21 cellular contexts compared by ENCODE assay signal in genomic region chr17:75572713-75573539, GRCh38. TPM values are rescaled to one million over a fixed set of nuclear protein-coding genes. Genes with fewer than 3 reads are reported as not detected.
DNase-seq lines count a peak whose midpoint lies in the region; ATAC-seq, FAIRE-seq and TF ChIP-seq lines count a peak whose summit lies in the region.
"Had no signal": no experiment of that assay in that cellular context is flagged by ENCODE, and none has a peak within 500 bp of the region (broad histone marks: within the 10 kb centered on the region; RNA-seq: fewer than 3 reads in every experiment).

No MANE protein-coding gene starts in this region.

- FAIRE-seq in HepG2 (lab: Jason Lieb, UNC), result no peak
- FAIRE-seq: A549, GM19239, H1 had no signal

- no peak overlapping the region for H2AK9ac ChIP-seq in IMR-90 (replicated peaks; ENCODE audit: low read depth, low read length, poor library complexity)

- no peaks in the 10 kb centered on the region for H3K27me3 Mint-ChIP-seq in dendritic cell treated with granulocyte-macrophage colony-stimulating factor and Interleukin-4, amounts not matched to agents 40 ng/mL and 50 ng/mL, for 4 days
- H3K27me3 Mint-ChIP-seq in type B pancreatic cell, result no peaks in the 10 kb centered on the region
- no peaks in the 10 kb centered on the region for H3K27me3 Mint-ChIP-seq in stimulated activated naive B cell treated with anti-CD40 and anti-IgM and Interleukin-4, amounts not matched to agents 10 μg/mL and 1 μg/mL and 100 μg/mL, for 72 hours
- H3K27me3 Mint-ChIP-seq: B cell had no signal

- no peak for TF ChIP-seq EP300 in HepG2 (IDR thresholded peaks at IDR 0.05; ENCODE audit: low read depth in 2 of 2, low read length in 2 of 2)
- no peak for TF ChIP-seq EP300 in HepG2 (CRISPR knock-in tag; IDR thresholded peaks at IDR 0.05; ENCODE audit: borderline replicate concordance)

- ATAC-seq in IMR-90 (ENCODE audit: low read depth) (no peak), HepG2 (no peak), HG03139 (IDR thresholded peaks at IDR 0.05; ENCODE audit: unreplicated experiment) (no peak)
- ATAC-seq in stimulated activated naive B cell treated with anti-CD40 and anti-IgM and Interleukin-4, amounts not matched to agents 10 μg/mL and 1 μg/mL and 100 μg/mL, for 72 hours (replicated peaks), result no peak

- H4K5ac ChIP-seq in IMR-90 (ENCODE audit: low read depth, low read length), result no peak overlapping the region

- H3K79me1 ChIP-seq in IMR-90 (ENCODE audit: low read depth in 1 of 2, low read length in 2 of 2), result no peaks in the 10 kb centered on the region

- no peak for TF ChIP-seq CTCF in IMR-90 (conservative IDR thresholded peaks at IDR 0.05; ENCODE audit: low read depth, low read length)
- no peak for TF ChIP-seq CTCF in HepG2 (CRISPR knock-in tag; IDR thresholded peaks at IDR 0.05)
- TF ChIP-seq CTCF in type B pancreatic cell (conservative IDR thresholded peaks at IDR 0.05), result no peak

- H3K18ac ChIP-seq in IMR-90 (ENCODE audit: low read depth, low read length), result no peak overlapping the region

- H3K4me1 ChIP-seq in IMR-90 (ENCODE audit: control insufficient read depth, insufficient read depth, low read length) (no peaks in the 10 kb centered on the region), HepG2 (ENCODE audit: insufficient read depth, low read length) (peaks cover 25% of the 10 kb centered on the region)
- H3K4me1 ChIP-seq: A549 had no signal

- in situ Hi-C loops in IMR-90 (cut with MboI; ENCODE audit: low sequenced_read_pairs) (no loop called here), HepG2 (cut with HindIII; ENCODE audit: extremely low pct_ligation_motif_present, low pct_unique_long_range_greater_than_20kb) (no loop called here)

- peak overlapping the region; percentile 51 for H2AFZ ChIP-seq in IMR-90 (replicated peaks; ENCODE audit: low read length, poor library complexity)
- no peak overlapping the region for H2AFZ ChIP-seq in HepG2 (ENCODE audit: low read length)

- H3K4me2 ChIP-seq in IMR-90 (ENCODE audit: low read depth, low read length) (no peak overlapping the region), HepG2 (ENCODE audit: low read depth, low read length) (no peak overlapping the region)
- H3K4me2 ChIP-seq: A549 had no signal

- H4K8ac ChIP-seq in IMR-90 (ENCODE audit: low read depth in 2 of 2, low read length in 2 of 2), result no peak overlapping the region

- no peak overlapping the region for H3K23ac ChIP-seq in IMR-90 (ENCODE audit: low read depth, low read length)

- peaks cover 18% of the 10 kb centered on the region; the same call in 1 of the 2 replicates for H3K27me3 ChIP-seq in IMR-90 (ENCODE audit: control insufficient read depth, insufficient read depth, low read length)
- no peaks in the 10 kb centered on the region for H3K27me3 ChIP-seq in HepG2 (ENCODE audit: control insufficient read depth in 1 of 2, insufficient read depth in 2 of 2, low read length in 2 of 2)
- H3K27me3 ChIP-seq: Peyer's patch had no signal

- CTCF ChIA-PET in IMR-90 (lab: Yijun Ruan, JAX), result interaction anchor here (0.7 kb wide), 1 partner anchor 177 kb away, joined by 5 read pairs; no protein-coding TSS in a partner anchor
- CTCF ChIA-PET in HepG2 (lab: Yijun Ruan, JAX; ENCODE audit: low intra/inter-chr PET ratio, low total read pairs), result no interaction called here

- no peak overlapping the region for H2AK5ac ChIP-seq in IMR-90 (ENCODE audit: low read depth, low read length)

- H2BK120ac ChIP-seq in IMR-90 (ENCODE audit: low read depth, low read length), result no peak overlapping the region

- H2BK5ac ChIP-seq in IMR-90 (ENCODE audit: low read depth, low read length, poor library complexity, severe bottlenecking), result no peak overlapping the region

- TF ChIP-seq POLR2A in IMR-90 (IDR thresholded peaks at IDR 0.05; ENCODE audit: low read depth, low read length) (no peak), HepG2 (IDR thresholded peaks at IDR 0.05; ENCODE audit: insufficient read depth in 1 of 2, low read depth in 2 of 2, low read length in 2 of 2) (no peak)

- H3K9me3 ChIP-seq in IMR-90 (ENCODE audit: control insufficient read depth, insufficient read depth, low read length) (no peaks in the 10 kb centered on the region), HepG2 (ENCODE audit: low read length) (no peaks in the 10 kb centered on the region)
- H3K9me3 ChIP-seq: A549, Peyer's patch had no signal

- H3K4me3 Mint-ChIP-seq in dendritic cell treated with granulocyte-macrophage colony-stimulating factor and Interleukin-4, amounts not matched to agents 40 ng/mL and 50 ng/mL, for 4 days, result no peak overlapping the region
- H3K4me3 Mint-ChIP-seq in type B pancreatic cell, result no peak overlapping the region
- no peak overlapping the region for H3K4me3 Mint-ChIP-seq in stimulated activated naive B cell treated with anti-CD40 and anti-IgM and Interleukin-4, amounts not matched to agents 10 μg/mL and 1 μg/mL and 100 μg/mL, for 72 hours

- no peak overlapping the region for H3K9ac ChIP-seq in IMR-90 (ENCODE audit: low read depth, low read length)
- no peak overlapping the region for H3K9ac ChIP-seq in HepG2 (ENCODE audit: insufficient read depth, low read depth, low read length)

- H3K79me2 ChIP-seq in HepG2 (ENCODE audit: insufficient read depth, low read length), result no peaks in the 10 kb centered on the region

- POLR2A ChIA-PET in IMR-90 (lab: Charles Lee; ENCODE audit: unreplicated experiment) (no interaction called here), HepG2 (lab: Yijun Ruan, JAX) (no interaction called here)

- dilution Hi-C loops in IMR-90 (cut with HindIII; ENCODE audit: low sequenced_read_pairs, unreplicated experiment), result no loop called here

- H3K36me3 Mint-ChIP-seq in dendritic cell treated with granulocyte-macrophage colony-stimulating factor and Interleukin-4, amounts not matched to agents 40 ng/mL and 50 ng/mL, for 4 days (ENCODE audit: low read depth), result no peaks in the 10 kb centered on the region
- no peaks in the 10 kb centered on the region for H3K36me3 Mint-ChIP-seq in type B pancreatic cell
- H3K36me3 Mint-ChIP-seq in stimulated activated naive B cell treated with anti-CD40 and anti-IgM and Interleukin-4, amounts not matched to agents 10 μg/mL and 1 μg/mL and 100 μg/mL, for 72 hours, result peaks cover 9 to 16% of the 10 kb centered on the region in 2 donors

- H3K56ac ChIP-seq in IMR-90 (ENCODE audit: extremely low read depth, insufficient read depth, low read length), result no peak overlapping the region

- H3K27ac Mint-ChIP-seq in dendritic cell treated with granulocyte-macrophage colony-stimulating factor and Interleukin-4, amounts not matched to agents 40 ng/mL and 50 ng/mL, for 4 days, result peak overlapping the region; percentile 97
- H3K27ac Mint-ChIP-seq in type B pancreatic cell, result peak overlapping the region; percentile 39
- H3K27ac Mint-ChIP-seq in stimulated activated naive B cell treated with anti-CD40 and anti-IgM and Interleukin-4, amounts not matched to agents 10 μg/mL and 1 μg/mL and 100 μg/mL, for 72 hours, result no peak overlapping the region

- intact Hi-C loops in IMR-90 (cut with micrococcal nuclease), result no loop called here
- intact Hi-C loops in dendritic cell treated with granulocyte-macrophage colony-stimulating factor and Interleukin-4, amounts not matched to agents 40 ng/mL and 50 ng/mL, for 4 days (cut with micrococcal nuclease), result no loop called here
- intact Hi-C loops in HepG2 (cut with micrococcal nuclease; ENCODE audit: unreplicated experiment), result no loop called here

- H4K20me1 ChIP-seq in IMR-90 (ENCODE audit: insufficient read depth, low read length), result no peaks in the 10 kb centered on the region
- H4K20me1 ChIP-seq in HepG2 (ENCODE audit: insufficient read depth, low read length), result no peaks in the 10 kb centered on the region

- H2BK20ac ChIP-seq in IMR-90 (ENCODE audit: low read depth, low read length), result no peak overlapping the region

- no peak overlapping the region for H2BK15ac ChIP-seq in IMR-90 (ENCODE audit: low read depth, low read length)

- no peak overlapping the region for H3K14ac ChIP-seq in IMR-90 (replicated peaks; ENCODE audit: low read depth, low read length)

- peaks cover 26% of the 10 kb centered on the region for H3K4me1 Mint-ChIP-seq in dendritic cell treated with granulocyte-macrophage colony-stimulating factor and Interleukin-4, amounts not matched to agents 40 ng/mL and 50 ng/mL, for 4 days (ENCODE audit: low read depth)
- no peaks in the 10 kb centered on the region for H3K4me1 Mint-ChIP-seq in type B pancreatic cell (ENCODE audit: unreplicated experiment)
- peaks cover 10 to 20% of the 10 kb centered on the region in 2 donors for H3K4me1 Mint-ChIP-seq in stimulated activated naive B cell treated with anti-CD40 and anti-IgM and Interleukin-4, amounts not matched to agents 10 μg/mL and 1 μg/mL and 100 μg/mL, for 72 hours

- H3K4me3 ChIP-seq in IMR-90 (ENCODE audit: insufficient read depth, low read depth, low read length) (no peak overlapping the region), HepG2 (replicated peaks in 1 of 3; ENCODE audit: insufficient read depth in 1 of 3, low read depth in 2 of 3, low read length in 3 of 3) (no peak overlapping the region)
- H3K4me3 ChIP-seq: A549, Peyer's patch had no signal

- BruUV-seq in IMR-90 (replicated peaks; lab: Mats Ljungman, UMichigan), result no TSS peak
- BruUV-seq in HepG2 (replicated peaks; lab: Mats Ljungman, UMichigan), result no TSS peak

- no peak overlapping the region for H3K27ac ChIP-seq in IMR-90 (ENCODE audit: insufficient read depth, low read length)
- no peak overlapping the region for H3K27ac ChIP-seq in HepG2 (ENCODE audit: extremely low read length, insufficient read depth, low read length)
- H3K27ac ChIP-seq: A549, Peyer's patch had no signal

- WGBS in IMR-90 (ENCODE audit: extremely low coverage in 2 of 2, insufficient read length in 1 of 2), 2 experiments, result 87% methylated on average over 23 of the region's 39 CpGs; no CpG with 5 or more reads in 1 of the 2 experiments
- 97% methylated on average over 39 of the region's 39 CpGs for WGBS in HepG2 (ENCODE audit: low lambda C conversion rate)

- no peaks in the 10 kb centered on the region for H3K9me3 Mint-ChIP-seq in dendritic cell treated with granulocyte-macrophage colony-stimulating factor and Interleukin-4, amounts not matched to agents 40 ng/mL and 50 ng/mL, for 4 days
- no peaks in the 10 kb centered on the region for H3K9me3 Mint-ChIP-seq in type B pancreatic cell
- H3K9me3 Mint-ChIP-seq in stimulated activated naive B cell treated with anti-CD40 and anti-IgM and Interleukin-4, amounts not matched to agents 10 μg/mL and 1 μg/mL and 100 μg/mL, for 72 hours, result no peaks in the 10 kb centered on the region

- no peaks in the 10 kb centered on the region for H3K9me1 ChIP-seq in IMR-90 (ENCODE audit: insufficient read depth, low read length)

- no peak for DNase-seq in IMR-90
- DNase-seq in HepG2 (ENCODE audit: low spot score), result no peak
- DNase-seq in type B pancreatic cell (ENCODE audit: extremely low spot score, unreplicated experiment), result no peak
- no peak for DNase-seq in pons (ENCODE audit: low spot score)
- DNase-seq in stimulated activated naive B cell treated with anti-CD40 and anti-IgM and Interleukin-4, amounts not matched to agents 10 μg/mL and 1 μg/mL and 100 μg/mL, for 72 hours, result no peak
- DNase-seq: EL, GF-D8, Kasumi-1, NCI-H1694, NCI-H2081, NCI-H2171, NCI-H345, NCI-H524, NCI-H82, Peyer's patch had no signal

- no peak overlapping the region for H4K91ac ChIP-seq in IMR-90 (ENCODE audit: insufficient read depth, low read depth, low read length)

- TF ChIP-seq RAD21 in IMR-90 (IDR thresholded peaks at IDR 0.05; ENCODE audit: low read length), result no peak
- no peak for TF ChIP-seq RAD21 in HepG2 (CRISPR knock-in tag; IDR thresholded peaks at IDR 0.05)

- no peak overlapping the region for H3K4ac ChIP-seq in IMR-90 (ENCODE audit: low read depth, low read length)

- H3K36me3 ChIP-seq in IMR-90 (ENCODE audit: control insufficient read depth, insufficient read depth, low read length) (no peaks in the 10 kb centered on the region), HepG2 (replicated peaks in 1 of 2; ENCODE audit: control insufficient read depth in 1 of 2, insufficient read depth in 2 of 2, low read length in 2 of 2) (peaks cover 13 to 24% of the 10 kb centered on the region in 2 experiments; a peak in 4 of 5 replicates)

RNA-seq across cellular contexts. Expression of gene MYO15B, which starts 14.7 kb away (rescaled TPM):
- total RNA-seq in IMR-90 (2012; rRNA removed) (0.18 TPM in 1 of 2 replicates, not detected in the other), HepG2 (2016; rRNA removed; fragmentation: Illumina TruSeq; extraction: Trizol) (1.9 and 2.8 TPM in 2 replicates), type B pancreatic cell (ENCODE audit: low replicate concordance) (48.2 and 49.0 TPM in 2 replicates)
- polyA plus RNA-seq in IMR-90 (2012; rRNA removed) (0.43 and 0.65 TPM in 2 replicates), HepG2 (2011; rRNA removed) (8.1 and 11.2 TPM in 2 replicates)
- 0.06 and 0.22 TPM in 2 replicates for polyA plus RNA-seq in IMR-90 (2012; cell fraction: cytosol; rRNA removed)
- 6.8 and 8.7 TPM in 2 replicates for polyA plus RNA-seq in IMR-90 (2012; cell fraction: nucleus; rRNA removed; ENCODE audit: low replicate concordance)
- 0.61 and 0.79 TPM in 2 replicates for total RNA-seq in HepG2 (2016; cell fraction: cytosol; rRNA removed; fragmentation: Illumina TruSeq; extraction: Trizol; ENCODE audit: low read depth)
- total RNA-seq in HepG2 (2016; cell fraction: insoluble cytoplasmic fraction; rRNA removed; fragmentation: Illumina TruSeq; extraction: Trizol), result 1.1 and 2.7 TPM in 2 replicates
- total RNA-seq in HepG2 (2016; cell fraction: membrane; rRNA removed; fragmentation: Illumina TruSeq; extraction: Trizol), result 0.83 and 1.2 TPM in 2 replicates
- 3.0 and 3.8 TPM in 2 replicates for total RNA-seq in HepG2 (2016; cell fraction: nucleus; rRNA removed; fragmentation: Illumina TruSeq; extraction: Trizol)
- 1.6 and 2.5 TPM in 2 replicates for polyA plus RNA-seq in HepG2 (2011; cell fraction: cytosol; rRNA removed)
- 122 and 144 TPM in 2 replicates for polyA plus RNA-seq in HepG2 (2011; cell fraction: nucleus; rRNA removed)
- polyA plus RNA-seq in HepG2 (2012), result 9.5 and 12.7 TPM in 2 replicates
- polyA plus RNA-seq in HepG2 (2016; cell fraction: cytosol; fragmentation: Illumina TruSeq; extraction: Trizol; ENCODE audit: low read depth), result 0.53 and 1.00 TPM in 2 replicates
- 0.63 and 1.4 TPM in 2 replicates for polyA plus RNA-seq in HepG2 (2016; cell fraction: insoluble cytoplasmic fraction; fragmentation: Illumina TruSeq; extraction: Trizol; ENCODE audit: low read depth)
- polyA plus RNA-seq in HepG2 (2016; cell fraction: membrane; fragmentation: Illumina TruSeq; extraction: Trizol; ENCODE audit: low read depth), result 0.49 and 0.86 TPM in 2 replicates
- 12.0 and 13.6 TPM in 2 replicates for polyA plus RNA-seq in HepG2 (2016; cell fraction: nucleus; fragmentation: Illumina TruSeq; extraction: Trizol; ENCODE audit: insufficient read depth, low read depth)
- polyA minus RNA-seq in HepG2 (2011; rRNA and poly(A)+ RNA removed; ENCODE audit: low replicate concordance), result 7.2 and 13.2 TPM in 2 replicates
- polyA minus RNA-seq in HepG2 (2011; cell fraction: cytosol; rRNA and poly(A)+ RNA removed), result 3.0 and 6.8 TPM in 2 replicates
- 16.5 and 25.7 TPM in 2 replicates for polyA minus RNA-seq in HepG2 (2011; cell fraction: nucleus; rRNA and poly(A)+ RNA removed)

RNA-seq across cellular contexts. Expression of gene LLGL2, which starts 47.4 kb away (rescaled TPM):
- total RNA-seq in IMR-90 (2012; rRNA removed) (0.54 and 0.56 TPM in 2 replicates), HepG2 (2016; rRNA removed; fragmentation: Illumina TruSeq; extraction: Trizol) (53.9 and 86.7 TPM in 2 replicates), type B pancreatic cell (ENCODE audit: low replicate concordance) (90.6 and 226 TPM in 2 replicates)
- polyA plus RNA-seq in IMR-90 (2012; rRNA removed) (0.53 and 0.72 TPM in 2 replicates), HepG2 (2011; rRNA removed) (83.0 and 109 TPM in 2 replicates)
- polyA plus RNA-seq in IMR-90 (2012; cell fraction: cytosol; rRNA removed), result 1.2 and 1.6 TPM in 2 replicates
- polyA plus RNA-seq in IMR-90 (2012; cell fraction: nucleus; rRNA removed; ENCODE audit: low replicate concordance), result 2.0 and 4.5 TPM in 2 replicates
- total RNA-seq in HepG2 (2016; cell fraction: cytosol; rRNA removed; fragmentation: Illumina TruSeq; extraction: Trizol; ENCODE audit: low read depth), result 27.2 and 32.8 TPM in 2 replicates
- total RNA-seq in HepG2 (2016; cell fraction: insoluble cytoplasmic fraction; rRNA removed; fragmentation: Illumina TruSeq; extraction: Trizol), result 51.9 and 87.2 TPM in 2 replicates
- total RNA-seq in HepG2 (2016; cell fraction: membrane; rRNA removed; fragmentation: Illumina TruSeq; extraction: Trizol), result 45.8 and 50.7 TPM in 2 replicates
- total RNA-seq in HepG2 (2016; cell fraction: nucleus; rRNA removed; fragmentation: Illumina TruSeq; extraction: Trizol), result 72.1 and 85.8 TPM in 2 replicates
- polyA plus RNA-seq in HepG2 (2011; cell fraction: cytosol; rRNA removed), result 40.2 and 67.1 TPM in 2 replicates
- polyA plus RNA-seq in HepG2 (2011; cell fraction: nucleus; rRNA removed), result 384 and 448 TPM in 2 replicates
- 33.3 and 59.5 TPM in 2 replicates for polyA plus RNA-seq in HepG2 (2012)
- 23.2 and 28.1 TPM in 2 replicates for polyA plus RNA-seq in HepG2 (2016; cell fraction: cytosol; fragmentation: Illumina TruSeq; extraction: Trizol; ENCODE audit: low read depth)
- polyA plus RNA-seq in HepG2 (2016; cell fraction: insoluble cytoplasmic fraction; fragmentation: Illumina TruSeq; extraction: Trizol; ENCODE audit: low read depth), result 41.6 and 52.9 TPM in 2 replicates
- polyA plus RNA-seq in HepG2 (2016; cell fraction: membrane; fragmentation: Illumina TruSeq; extraction: Trizol; ENCODE audit: low read depth), result 32.5 and 33.0 TPM in 2 replicates
- 204 and 230 TPM in 2 replicates for polyA plus RNA-seq in HepG2 (2016; cell fraction: nucleus; fragmentation: Illumina TruSeq; extraction: Trizol; ENCODE audit: insufficient read depth, low read depth)
- polyA minus RNA-seq in HepG2 (2011; rRNA and poly(A)+ RNA removed; ENCODE audit: low replicate concordance), result 30.9 and 126 TPM in 2 replicates
- polyA minus RNA-seq in HepG2 (2011; cell fraction: cytosol; rRNA and poly(A)+ RNA removed), result 30.6 and 31.7 TPM in 2 replicates
- polyA minus RNA-seq in HepG2 (2011; cell fraction: nucleus; rRNA and poly(A)+ RNA removed), result 79.4 and 86.0 TPM in 2 replicates

RNA-seq across cellular contexts. Expression of gene TSEN54, which starts 56.6 kb away (rescaled TPM):
- total RNA-seq in IMR-90 (2012; rRNA removed) (6.4 and 7.2 TPM in 2 replicates), HepG2 (2016; rRNA removed; fragmentation: Illumina TruSeq; extraction: Trizol) (43.6 and 62.9 TPM in 2 replicates), type B pancreatic cell (ENCODE audit: low replicate concordance) (28.4 and 41.0 TPM in 2 replicates)
- polyA plus RNA-seq in IMR-90 (2012; rRNA removed) (14.9 and 16.2 TPM in 2 replicates), HepG2 (2011; rRNA removed) (63.3 and 64.4 TPM in 2 replicates)
- polyA plus RNA-seq in IMR-90 (2012; cell fraction: cytosol; rRNA removed), result 9.8 and 14.7 TPM in 2 replicates
- polyA plus RNA-seq in IMR-90 (2012; cell fraction: nucleus; rRNA removed; ENCODE audit: low replicate concordance), result 37.4 and 62.8 TPM in 2 replicates
- total RNA-seq in HepG2 (2016; cell fraction: cytosol; rRNA removed; fragmentation: Illumina TruSeq; extraction: Trizol; ENCODE audit: low read depth), result 20.6 and 23.0 TPM in 2 replicates
- total RNA-seq in HepG2 (2016; cell fraction: insoluble cytoplasmic fraction; rRNA removed; fragmentation: Illumina TruSeq; extraction: Trizol), result 44.0 and 64.1 TPM in 2 replicates
- 44.5 and 45.0 TPM in 2 replicates for total RNA-seq in HepG2 (2016; cell fraction: membrane; rRNA removed; fragmentation: Illumina TruSeq; extraction: Trizol)
- 39.9 and 48.4 TPM in 2 replicates for total RNA-seq in HepG2 (2016; cell fraction: nucleus; rRNA removed; fragmentation: Illumina TruSeq; extraction: Trizol)
- polyA plus RNA-seq in HepG2 (2011; cell fraction: cytosol; rRNA removed), result 36.2 and 47.1 TPM in 2 replicates
- 87.7 and 89.1 TPM in 2 replicates for polyA plus RNA-seq in HepG2 (2011; cell fraction: nucleus; rRNA removed)
- polyA plus RNA-seq in HepG2 (2012), result 22.1 and 34.4 TPM in 2 replicates
- polyA plus RNA-seq in HepG2 (2016; cell fraction: cytosol; fragmentation: Illumina TruSeq; extraction: Trizol; ENCODE audit: low read depth), result 20.4 and 20.5 TPM in 2 replicates
- polyA plus RNA-seq in HepG2 (2016; cell fraction: insoluble cytoplasmic fraction; fragmentation: Illumina TruSeq; extraction: Trizol; ENCODE audit: low read depth), result 37.7 and 50.5 TPM in 2 replicates
- polyA plus RNA-seq in HepG2 (2016; cell fraction: membrane; fragmentation: Illumina TruSeq; extraction: Trizol; ENCODE audit: low read depth), result 30.9 and 35.9 TPM in 2 replicates
- 108 and 110 TPM in 2 replicates for polyA plus RNA-seq in HepG2 (2016; cell fraction: nucleus; fragmentation: Illumina TruSeq; extraction: Trizol; ENCODE audit: insufficient read depth, low read depth)
- polyA minus RNA-seq in HepG2 (2011; rRNA and poly(A)+ RNA removed; ENCODE audit: low replicate concordance), result 56.0 and 95.0 TPM in 2 replicates
- 11.3 and 14.0 TPM in 2 replicates for polyA minus RNA-seq in HepG2 (2011; cell fraction: cytosol; rRNA and poly(A)+ RNA removed)
- 13.9 and 15.5 TPM in 2 replicates for polyA minus RNA-seq in HepG2 (2011; cell fraction: nucleus; rRNA and poly(A)+ RNA removed)

RNA-seq across cellular contexts. Expression of gene CASKIN2, which starts 57.6 kb away (rescaled TPM):
- total RNA-seq in IMR-90 (2012; rRNA removed) (2.2 and 2.9 TPM in 2 replicates), HepG2 (2016; rRNA removed; fragmentation: Illumina TruSeq; extraction: Trizol) (5.2 and 10.6 TPM in 2 replicates), type B pancreatic cell (ENCODE audit: low replicate concordance) (29.5 and 31.2 TPM in 2 replicates)
- polyA plus RNA-seq in IMR-90 (2012; rRNA removed) (6.9 and 7.5 TPM in 2 replicates), HepG2 (2011; rRNA removed) (6.8 and 7.8 TPM in 2 replicates)
- polyA plus RNA-seq in IMR-90 (2012; cell fraction: cytosol; rRNA removed), result 4.7 and 6.3 TPM in 2 replicates
- polyA plus RNA-seq in IMR-90 (2012; cell fraction: nucleus; rRNA removed; ENCODE audit: low replicate concordance), result 17.2 and 50.6 TPM in 2 replicates
- 1.5 and 1.8 TPM in 2 replicates for total RNA-seq in HepG2 (2016; cell fraction: cytosol; rRNA removed; fragmentation: Illumina TruSeq; extraction: Trizol; ENCODE audit: low read depth)
- total RNA-seq in HepG2 (2016; cell fraction: insoluble cytoplasmic fraction; rRNA removed; fragmentation: Illumina TruSeq; extraction: Trizol), result 4.9 and 7.5 TPM in 2 replicates
- 3.4 and 4.1 TPM in 2 replicates for total RNA-seq in HepG2 (2016; cell fraction: membrane; rRNA removed; fragmentation: Illumina TruSeq; extraction: Trizol)
- total RNA-seq in HepG2 (2016; cell fraction: nucleus; rRNA removed; fragmentation: Illumina TruSeq; extraction: Trizol), result 6.8 and 8.0 TPM in 2 replicates
- polyA plus RNA-seq in HepG2 (2011; cell fraction: cytosol; rRNA removed), result 1.9 and 2.2 TPM in 2 replicates
- 23.6 and 26.5 TPM in 2 replicates for polyA plus RNA-seq in HepG2 (2011; cell fraction: nucleus; rRNA removed)
- polyA plus RNA-seq in HepG2 (2012), result 6.2 and 9.6 TPM in 2 replicates
- 0.61 and 0.68 TPM in 2 replicates for polyA plus RNA-seq in HepG2 (2016; cell fraction: cytosol; fragmentation: Illumina TruSeq; extraction: Trizol; ENCODE audit: low read depth)
- polyA plus RNA-seq in HepG2 (2016; cell fraction: insoluble cytoplasmic fraction; fragmentation: Illumina TruSeq; extraction: Trizol; ENCODE audit: low read depth), result 4.4 and 7.0 TPM in 2 replicates
- polyA plus RNA-seq in HepG2 (2016; cell fraction: membrane; fragmentation: Illumina TruSeq; extraction: Trizol; ENCODE audit: low read depth), result 1.6 and 1.8 TPM in 2 replicates
- polyA plus RNA-seq in HepG2 (2016; cell fraction: nucleus; fragmentation: Illumina TruSeq; extraction: Trizol; ENCODE audit: insufficient read depth, low read depth), result 16.3 and 16.6 TPM in 2 replicates
- polyA minus RNA-seq in HepG2 (2011; rRNA and poly(A)+ RNA removed; ENCODE audit: low replicate concordance), result 11.8 and 14.9 TPM in 2 replicates
- polyA minus RNA-seq in HepG2 (2011; cell fraction: cytosol; rRNA and poly(A)+ RNA removed), result 4.9 and 5.0 TPM in 2 replicates
- 17.0 and 20.4 TPM in 2 replicates for polyA minus RNA-seq in HepG2 (2011; cell fraction: nucleus; rRNA and poly(A)+ RNA removed)

Comparison
In these comparisons a context has a peak if more than half of its experiments do, and no peak if none do; other contexts are left out.
1. RNA of gene MYO15B, which starts 14.7 kb away (total RNA-seq): 48.2 to 49.0 TPM in type B pancreatic cell; 0.61 to 3.8 TPM in HepG2 and 0.18 TPM in IMR-90; every median in the first group is over 10 times any median in the second.
2. RNA of gene LLGL2, which starts 47.4 kb away (total RNA-seq): 90.6 to 226 TPM in type B pancreatic cell and 27.2 to 87.2 TPM in HepG2; 0.54 to 0.56 TPM in IMR-90; every median in the first group is over 10 times any median in the second.